34 cellular contexts compared by ENCODE assay signal in genomic region chr13:110099922-110100321, GRCh38.
"Had no signal": no experiment of that assay in that cellular context is flagged by ENCODE, and none has a peak within 500 bp of the region (broad histone marks: within the 10 kb centered on the region; RNA-seq: fewer than 3 reads in every experiment).

No MANE protein-coding gene starts in this region.

- H3K4me3 ChIP-seq: adrenal gland, ascending aorta, body of pancreas, breast epithelium, cardiac muscle cell had no signal

- H3K36me3 ChIP-seq: adrenal gland, ascending aorta, brain microvascular endothelial cell, breast epithelium, cardiac muscle cell had no signal

- H3K27ac ChIP-seq: adrenal gland, ascending aorta, body of pancreas, brain microvascular endothelial cell, breast epithelium, cardiac muscle cell had no signal

- DNase-seq: activated effector memory CD4-positive, alpha-beta T cell treated with anti-CD3 and anti-CD28 coated beads, Interleukin-2, amount 50 U/mL, for 16 hours; activated effector memory CD4-positive, alpha-beta T cell treated with Interleukin-2 at 50 U/mL for 16 hours; activated gamma-delta T cell; activated gamma-delta T cell treated with Interleukin-2 at 50 U/mL for 16 hours; activated naive CD4-positive, alpha-beta T cell; activated naive CD4-positive, alpha-beta T cell treated with anti-CD3 and anti-CD28 coated beads for 36 hours; activated naive CD4-positive, alpha-beta T cell treated with anti-CD3 and anti-CD28 coated beads, Interleukin-2, amount 10 ng/mL, durations not matched to agents 7 days and 5 days; activated naive CD4-positive, alpha-beta T cell treated with anti-CD3 and anti-CD28 coated beads, Interleukin-2, amount 50 U/mL, for 16 hours; activated naive CD4-positive, alpha-beta T cell treated with Interleukin-2 at 50 U/mL for 16 hours; activated naive CD8-positive, alpha-beta T cell treated with anti-CD3 and anti-CD28 coated beads for 36 hours; activated naive CD8-positive, alpha-beta T cell treated with anti-CD3 and anti-CD28 coated beads, Interleukin-2, amount 10 ng/mL, durations not matched to agents 7 days and 5 days; activated naive CD8-positive, alpha-beta T cell treated with anti-CD3 and anti-CD28 coated beads, Interleukin-2, amount 50 U/mL, for 24 hours; activated T-cell treated with anti-CD3 and anti-CD28 coated beads for 4 hours; activated T-cell treated with anti-CD3 and anti-CD28 coated beads, Interleukin-2, amount 50 U/mL, for 1 hour; activated T-cell treated with anti-CD3 and anti-CD28 coated beads, Interleukin-2, amount 50 U/mL, for 24 hours; activated T-cell treated with anti-CD3 and anti-CD28 coated beads, Interleukin-2, amount 50 U/mL, for 4 hours; activated T-cell treated with anti-CD3 and anti-CD28 coated beads, Interleukin-2, amount 50 U/mL, for 48 hours; activated T-cell treated with anti-CD3 and anti-CD28 coated beads, Interleukin-2, amount 50 U/mL, for 72 hours; adrenal gland; amniotic stem cell; amygdala; anterior cingulate cortex; aorta; body of pancreas; brain microvascular endothelial cell; caudate nucleus; central memory CD4-positive, alpha-beta T cell; cerebellar nuclear complex had no signal

- FAIRE-seq: astrocyte had no signal

- H3K9me3 ChIP-seq: breast epithelium had no signal

- H3K4me1 ChIP-seq: ascending aorta had no signal

- H3K27me3 ChIP-seq: adrenal gland, ascending aorta, body of pancreas, brain microvascular endothelial cell, breast epithelium, cardiac muscle cell had no signal

- ATAC-seq: activated naive CD4-positive, alpha-beta T cell treated with anti-CD3 and anti-CD28 coated beads, Interleukin-2, amount 50 U/mL, for 72 hours; activated naive CD8-positive, alpha-beta T cell treated with anti-CD3 and anti-CD28 coated beads, Interleukin-2, amount 50 U/mL, for 24 hours; activated T-cell treated with anti-CD3 and anti-CD28 coated beads, Interleukin-2, amount 50 U/mL, for 4 hours; activated T-cell treated with anti-CD3 and anti-CD28 coated beads, Interleukin-2, amount 50 U/mL, for 72 hours; activated T-helper 17 cell treated with anti-CD3 and anti-CD28 coated beads, Interleukin-2, amount 50 U/mL, for 72 hours; body of pancreas had no signal
